In genomic region chr17:9728564-9728963, GRCh38 we compare ENCODE assay signal across 21 cellular contexts.
"Had no signal": no experiment of that assay in that cellular context is flagged by ENCODE, and none has a peak within 500 bp of the region (broad histone marks: within the 10 kb centered on the region; RNA-seq: fewer than 3 reads in every experiment).

No MANE protein-coding gene starts in this region.

- H3K4me2 ChIP-seq: KMS-11, PC-9 had no signal

- H3K27me3 ChIP-seq: ascending aorta, cardiac muscle cell, SJSA1 had no signal

- H2AFZ ChIP-seq: PC-9 had no signal

- H3K4me3 ChIP-seq: ascending aorta, cardiac muscle cell, PC-9, SJSA1 had no signal

- H3K9me3 Mint-ChIP-seq: activated CD4-positive, alpha-beta T cell treated with anti-CD3 and anti-CD28 coated beads, Interleukin-2, amount 10 ng/mL, durations not matched to agents 24 days and 14 days; activated CD8-positive, alpha-beta T cell treated with anti-CD3 and anti-CD28 coated beads for 36 hours; activated naive CD4-positive, alpha-beta T cell treated with anti-CD3 and anti-CD28 coated beads, Interleukin-2, amount 50 U/mL, for 24 hours; activated T-helper 2 cell treated with anti-CD3 and anti-CD28 coated beads, Interferon-gamma antibody, Interleukin-2, Interleukin-4, amounts not matched to agents 10 μg/mL and 5 μg/mL and 100 μg/mL, durations not matched to agents 14 hours and 24 hours and 36 hours; central memory CD8-positive, alpha-beta T cell; T-helper 1 cell treated with Interleukin-12 subunit alpha and Interleukin-12 subunit beta and Interleukin-4 antibody, amounts not matched to agents 30 μg/mL and 1 μg/mL, for 36 hours; T-helper 2 cell treated with Interferon-gamma antibody and Interleukin-4, amounts not matched to agents 5 μg/mL and 100 μg/mL, for 36 hours had no signal

- H3K27ac Mint-ChIP-seq: activated CD4-positive, alpha-beta T cell treated with anti-CD3 and anti-CD28 coated beads, Interleukin-2, amount 10 ng/mL, durations not matched to agents 24 days and 14 days; activated CD8-positive, alpha-beta T cell treated with anti-CD3 and anti-CD28 coated beads for 36 hours; activated naive CD4-positive, alpha-beta T cell treated with anti-CD3 and anti-CD28 coated beads, Interleukin-2, amount 50 U/mL, for 24 hours; activated naive CD8-positive, alpha-beta T cell treated with anti-CD3 and anti-CD28 coated beads, Interleukin-2, amount 10 ng/mL, durations not matched to agents 7 days and 5 days; activated T-helper 2 cell treated with anti-CD3 and anti-CD28 coated beads, Interferon-gamma antibody, Interleukin-2, Interleukin-4, amounts not matched to agents 10 μg/mL and 5 μg/mL and 100 μg/mL, durations not matched to agents 14 hours and 24 hours and 36 hours; T-helper 1 cell treated with Interleukin-12 subunit alpha and Interleukin-12 subunit beta and Interleukin-4 antibody, amounts not matched to agents 30 μg/mL and 1 μg/mL, for 36 hours; T-helper 2 cell treated with Interferon-gamma antibody and Interleukin-4, amounts not matched to agents 5 μg/mL and 100 μg/mL, for 36 hours had no signal

- H3K4me1 ChIP-seq: ascending aorta, SJSA1 had no signal

- H3K36me3 Mint-ChIP-seq: activated naive CD4-positive, alpha-beta T cell treated with anti-CD3 and anti-CD28 coated beads, Interleukin-2, amount 50 U/mL, for 24 hours; activated naive CD8-positive, alpha-beta T cell treated with anti-CD3 and anti-CD28 coated beads, Interleukin-2, amount 10 ng/mL, durations not matched to agents 7 days and 5 days had no signal

- H3K4me3 Mint-ChIP-seq: activated CD4-positive, alpha-beta T cell treated with anti-CD3 and anti-CD28 coated beads, Interleukin-2, amount 10 ng/mL, durations not matched to agents 24 days and 14 days; activated CD8-positive, alpha-beta T cell treated with anti-CD3 and anti-CD28 coated beads for 36 hours; activated naive CD4-positive, alpha-beta T cell treated with anti-CD3 and anti-CD28 coated beads, Interleukin-2, amount 50 U/mL, for 24 hours; activated naive CD8-positive, alpha-beta T cell treated with anti-CD3 and anti-CD28 coated beads, Interleukin-2, amount 10 ng/mL, durations not matched to agents 7 days and 5 days; central memory CD8-positive, alpha-beta T cell; T-helper 1 cell treated with Interleukin-12 subunit alpha and Interleukin-12 subunit beta and Interleukin-4 antibody, amounts not matched to agents 30 μg/mL and 1 μg/mL, for 36 hours; T-helper 2 cell treated with Interferon-gamma antibody and Interleukin-4, amounts not matched to agents 5 μg/mL and 100 μg/mL, for 36 hours had no signal

- H3K27me3 Mint-ChIP-seq: activated CD4-positive, alpha-beta T cell treated with anti-CD3 and anti-CD28 coated beads, Interleukin-2, amount 10 ng/mL, durations not matched to agents 24 days and 14 days had no signal

- H3K4me1 Mint-ChIP-seq: activated CD4-positive, alpha-beta T cell treated with anti-CD3 and anti-CD28 coated beads, Interleukin-2, amount 10 ng/mL, durations not matched to agents 24 days and 14 days; activated naive CD4-positive, alpha-beta T cell treated with anti-CD3 and anti-CD28 coated beads, Interleukin-2, amount 50 U/mL, for 24 hours; activated naive CD8-positive, alpha-beta T cell treated with anti-CD3 and anti-CD28 coated beads, Interleukin-2, amount 10 ng/mL, durations not matched to agents 7 days and 5 days; central memory CD8-positive, alpha-beta T cell had no signal

- DNase-seq: activated CD4-positive, alpha-beta T cell treated with anti-CD3 and anti-CD28 coated beads, Interleukin-2, amount 50 U/mL, for 4 hours; activated gamma-delta T cell; activated naive CD4-positive, alpha-beta T cell treated with Interleukin-2 at 50 U/mL for 16 hours; activated naive CD8-positive, alpha-beta T cell treated with anti-CD3 and anti-CD28 coated beads, Interleukin-2, amount 10 ng/mL, durations not matched to agents 7 days and 5 days; activated T-cell treated with anti-CD3 and anti-CD28 coated beads, Interleukin-2, amount 50 U/mL, for 1 hour; NCI-H187; NCI-H2107; NCI-H510A; NK-92 treated with Interleukin-12 subunit alpha and Interleukin-12 subunit beta, amount 100 ng/mL, for 24 hours had no signal

- H3K9me3 ChIP-seq: ascending aorta, SJSA1 had no signal

- H3K36me3 ChIP-seq: ascending aorta, cardiac muscle cell, SJSA1 had no signal

- H3K9ac ChIP-seq: KMS-11 had no signal

- H3K27ac ChIP-seq: ascending aorta, cardiac muscle cell, KMS-11, PC-9, SJSA1 had no signal
